Comparison of ENCODE assay signal across 10 cellular contexts in the genomic region with DNA sequence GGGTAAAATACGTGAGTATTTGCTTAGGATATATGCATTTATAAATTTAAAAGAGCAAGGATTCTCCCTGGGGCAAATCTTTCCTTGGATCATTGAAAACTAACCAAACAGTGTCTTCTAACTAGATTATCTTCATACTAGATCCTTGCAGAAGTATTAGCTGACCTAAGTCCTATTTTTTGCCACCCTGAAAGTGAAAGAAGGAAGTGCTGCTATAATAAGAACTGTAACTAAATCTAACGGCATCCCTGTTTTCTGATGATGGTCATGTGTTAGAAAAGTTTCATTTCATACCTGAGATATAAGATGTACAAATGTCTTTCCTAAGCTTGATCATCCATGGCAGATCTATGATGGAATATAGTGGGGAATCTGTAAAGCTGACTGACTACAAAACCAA.
A peak's percentile ranks its signal among the peaks of the same experiment; 100 is the strongest.
DNase-seq lines count a peak whose midpoint lies in the region; ATAC-seq and FAIRE-seq lines count a peak whose summit lies in the region.
"Had no signal": no experiment of that assay in that cellular context is flagged by ENCODE, and none has a peak within 500 bp of the region (broad histone marks: within the 10 kb centered on the region; RNA-seq: fewer than 3 reads in every experiment).

No MANE protein-coding gene starts in this region.

- DNase-seq in stimulated activated naive CD8-positive, alpha-beta T cell treated with anti-CD3 and anti-CD28 coated beads, Interleukin-15, Interleukin-2, amounts not matched to agents 100 U/mL and 50 U/mL, for 24 hours, result no peak
- DNase-seq in RCC 7860 (ENCODE audit: low spot score) (peak; percentile 12), immature natural killer cell (no peak), trophoblast cell (no peak), T-helper 9 cell (no peak), activated gamma-delta T cell (lab: John Stamatoyannopoulos, UW) (no peak), amygdala (lab: John Stamatoyannopoulos, UW) (no peak)
- DNase-seq: CD4-positive, alpha-beta memory T cell; ovary had no signal

- H2BK12ac ChIP-seq in trophoblast cell (ENCODE audit: low read length), result no peak overlapping the region

- no peaks in the 10 kb centered on the region for H3K36me3 Mint-ChIP-seq in stimulated activated naive CD8-positive, alpha-beta T cell treated with anti-CD3 and anti-CD28 coated beads, Interleukin-15, Interleukin-2, amounts not matched to agents 100 ng/mL and 50 ng/mL, for 24 hours (ENCODE audit: low read depth)
- H3K36me3 Mint-ChIP-seq in immature natural killer cell, result no peaks in the 10 kb centered on the region
- H3K36me3 Mint-ChIP-seq: CD4-positive, alpha-beta memory T cell had no signal

- H3K9me3 ChIP-seq in trophoblast cell (ENCODE audit: insufficient read depth, low read depth, low read length), result no peaks in the 10 kb centered on the region
- H3K9me3 ChIP-seq: ovary had no signal

- no peak for ATAC-seq in stimulated activated naive CD8-positive, alpha-beta T cell treated with anti-CD3 and anti-CD28 coated beads, Interleukin-15, Interleukin-2, amounts not matched to agents 100 U/mL and 50 U/mL, for 24 hours

- H3K4me3 ChIP-seq in trophoblast cell (ENCODE audit: low read depth, low read length), result no peak overlapping the region
- H3K4me3 ChIP-seq: ovary had no signal

- H4K8ac ChIP-seq in trophoblast cell (ENCODE audit: low read depth, low read length), result no peak overlapping the region

- H3K27ac ChIP-seq in trophoblast cell (ENCODE audit: low read depth, low read length), result no peak overlapping the region

- peaks cover 33% of the 10 kb centered on the region for H3K4me1 Mint-ChIP-seq in stimulated activated naive CD8-positive, alpha-beta T cell treated with anti-CD3 and anti-CD28 coated beads, Interleukin-15, Interleukin-2, amounts not matched to agents 100 ng/mL and 50 ng/mL, for 24 hours (ENCODE audit: low read depth)
- H3K4me1 Mint-ChIP-seq in immature natural killer cell, result peaks cover 5 to 20% of the 10 kb centered on the region in 2 donors

- WGBS in trophoblast cell (ENCODE audit: extremely low coverage, insufficient coverage, insufficient read length), result no CpG with 5 or more reads among the region's 2 CpGs

- H4K91ac ChIP-seq in trophoblast cell (ENCODE audit: low read depth, low read length), result no peak overlapping the region

- H3K36me3 ChIP-seq in trophoblast cell (ENCODE audit: control insufficient read depth in 1 of 2, insufficient read depth in 2 of 2, low read length in 2 of 2), result no peaks in the 10 kb centered on the region
- H3K36me3 ChIP-seq: ovary had no signal

- H3K27me3 ChIP-seq in trophoblast cell (ENCODE audit: insufficient read depth, low read length), result no peaks in the 10 kb centered on the region
- H3K27me3 ChIP-seq: ovary had no signal

- H3K4ac ChIP-seq in trophoblast cell (ENCODE audit: low read depth, low read length), result no peak overlapping the region

- H3K14ac ChIP-seq in trophoblast cell (ENCODE audit: low read length), result no peak overlapping the region

- no peaks in the 10 kb centered on the region for H3K27me3 Mint-ChIP-seq in stimulated activated naive CD8-positive, alpha-beta T cell treated with anti-CD3 and anti-CD28 coated beads, Interleukin-15, Interleukin-2, amounts not matched to agents 100 ng/mL and 50 ng/mL, for 24 hours
- H3K27me3 Mint-ChIP-seq in immature natural killer cell (ENCODE audit: low read depth in 3 of 3), result no peaks in the 10 kb centered on the region
- H3K27me3 Mint-ChIP-seq: CD4-positive, alpha-beta memory T cell had no signal

- no peaks in the 10 kb centered on the region for H3K4me1 ChIP-seq in trophoblast cell (ENCODE audit: control insufficient read depth in 1 of 2, insufficient read depth in 2 of 2, low read length in 2 of 2)

- FAIRE-seq in RCC 7860 (lab: Jason Lieb, UNC), result no peak

- no peak overlapping the region for H3K18ac ChIP-seq in trophoblast cell (ENCODE audit: low read length)

- H3K4me3 Mint-ChIP-seq in stimulated activated naive CD8-positive, alpha-beta T cell treated with anti-CD3 and anti-CD28 coated beads, Interleukin-15, Interleukin-2, amounts not matched to agents 100 ng/mL and 50 ng/mL, for 24 hours, result peak overlapping the region; percentile 31
- H3K4me3 Mint-ChIP-seq in immature natural killer cell, result peak overlapping the region in 4 of 5 donors; percentile 3 to 32 (median 20)

- H3K79me1 ChIP-seq in trophoblast cell (ENCODE audit: low read length), result no peaks in the 10 kb centered on the region

- no peak overlapping the region for H3K9ac ChIP-seq in trophoblast cell (ENCODE audit: low read length)

- no peak overlapping the region for H2AK5ac ChIP-seq in trophoblast cell (ENCODE audit: low read length)

- no peak overlapping the region for H2AFZ ChIP-seq in trophoblast cell (ENCODE audit: insufficient read depth, low read length, poor library complexity)

- peak overlapping the region; percentile 4 for H3K27ac Mint-ChIP-seq in stimulated activated naive CD8-positive, alpha-beta T cell treated with anti-CD3 and anti-CD28 coated beads, Interleukin-15, Interleukin-2, amounts not matched to agents 100 ng/mL and 50 ng/mL, for 24 hours
- H3K27ac Mint-ChIP-seq in immature natural killer cell, result no peak overlapping the region
- H3K27ac Mint-ChIP-seq: CD4-positive, alpha-beta memory T cell had no signal

- no peak overlapping the region for H3K4me2 ChIP-seq in trophoblast cell (ENCODE audit: low read length)

- no peak overlapping the region for H2BK120ac ChIP-seq in trophoblast cell (ENCODE audit: insufficient read depth, low read length, poor library complexity)

- H3K23ac ChIP-seq in trophoblast cell (ENCODE audit: low read length), result no peak overlapping the region

- H3K9me3 Mint-ChIP-seq in stimulated activated naive CD8-positive, alpha-beta T cell treated with anti-CD3 and anti-CD28 coated beads, Interleukin-15, Interleukin-2, amounts not matched to agents 100 ng/mL and 50 ng/mL, for 24 hours, result no peaks in the 10 kb centered on the region
- peaks cover 0 to 6% (median 3%) of the 10 kb centered on the region in 6 donors for H3K9me3 Mint-ChIP-seq in immature natural killer cell

- H2BK5ac ChIP-seq in trophoblast cell (ENCODE audit: low read depth, low read length, poor library complexity), result no peak overlapping the region

- H3K79me2 ChIP-seq in trophoblast cell (ENCODE audit: control insufficient read depth, insufficient read depth, low read length, poor library complexity), result no peaks in the 10 kb centered on the region

- H4K12ac ChIP-seq in trophoblast cell (ENCODE audit: low read depth, low read length), result no peak overlapping the region
